8 cellular contexts compared by ENCODE assay signal in genomic region chr4:80361329-80361900, GRCh38. TPM values are rescaled to one million over a fixed set of nuclear protein-coding genes. Genes with fewer than 3 reads are reported as not detected.
A peak's percentile ranks its signal among the peaks of the same experiment; 100 is the strongest.
DNase-seq lines count a peak whose midpoint lies in the region; ATAC-seq and TF ChIP-seq lines count a peak whose summit lies in the region.

No MANE protein-coding gene starts in this region.

- no peaks in the 10 kb centered on the region for H3K9me3 ChIP-seq in BE2C

- peaks cover 33% of the 10 kb centered on the region for H3K4me1 Mint-ChIP-seq in HFFc6 (ENCODE audit: low read depth)

- H3K9me3 Mint-ChIP-seq in HFFc6: no peaks in the 10 kb centered on the region

- no peak for DNase-seq in BE2C
- DNase-seq in HFFc6: peak; percentile 33
- peak; percentile 1 to 25 for DNase-seq in SW 1271 (lab: John Stamatoyannopoulos, UW)
- peak; percentile 18 for DNase-seq in iPS-NIHi11 (ENCODE audit: low spot score)
- no peak for DNase-seq in HK-2 (ENCODE audit: unreplicated experiment)

- no peak overlapping the region for H3K27ac Mint-ChIP-seq in HFFc6

- ATAC-seq in GM21619 (IDR thresholded peaks at IDR 0.05; ENCODE audit: unreplicated experiment): no peak
- no peak for ATAC-seq in GM21786 (IDR thresholded peaks at IDR 0.05; ENCODE audit: unreplicated experiment)
- no peak for ATAC-seq in GM21723 (IDR thresholded peaks at IDR 0.05; ENCODE audit: unreplicated experiment)

- TF ChIP-seq CTCF in BE2C (IDR thresholded peaks at IDR 0.05; ENCODE audit: low read depth, low read length): peak; percentile 19; the same call in 1 of the 2 replicates
- peak; percentile 83 for TF ChIP-seq CTCF in HFFc6 (IDR thresholded peaks at IDR 0.05)

- H3K27me3 ChIP-seq in BE2C: peaks cover 8% of the 10 kb centered on the region

- H3K27me3 Mint-ChIP-seq in HFFc6 (ENCODE audit: insufficient read depth): no peaks in the 10 kb centered on the region

- H3K4me1 ChIP-seq in BE2C: no peaks in the 10 kb centered on the region

- no peak overlapping the region for H3K4me3 Mint-ChIP-seq in HFFc6

- H3K4me3 ChIP-seq in BE2C (ENCODE audit: low read depth, low read length): no peak overlapping the region

- no peaks in the 10 kb centered on the region for H3K36me3 ChIP-seq in BE2C

- H3K36me3 Mint-ChIP-seq in HFFc6 (ENCODE audit: low read depth): no peaks in the 10 kb centered on the region; the same call in 1 of the 2 replicates

RNA-seq across cellular contexts. Expression of gene CFAP299, which starts 25.9 kb away (rescaled TPM):
- not detected for polyA plus RNA-seq in BE2C (2012; ENCODE audit: insufficient read depth, insufficient read length, low read depth)
- 1 to 10 TPM; 4.8 to 9.0 (median 8.7) TPM for total RNA-seq in HFFc6 (2021; fragmentation: NEBNext Ultra II Directional; extraction: Animal tissue kit (Norgen Biotek cat#: 25700))

Comparison
In these comparisons a context has a peak if more than half of its experiments do, and no peak if none do; other contexts are left out.
1. DNase-seq: peak in HFFc6 (single experiment), SW 1271 (2 of 2) and iPS-NIHi11 (single experiment); none in BE2C (single experiment) and HK-2 (single experiment).